18 cellular contexts compared by ENCODE assay signal in genomic region chr16:85529489-85530369, GRCh38.
DNase-seq lines count a peak whose midpoint lies in the region; ATAC-seq and TF ChIP-seq lines count a peak whose summit lies in the region.
"Had no signal": no experiment of that assay in that cellular context is flagged by ENCODE, and none has a peak within 500 bp of the region (broad histone marks: within the 10 kb centered on the region; RNA-seq: fewer than 3 reads in every experiment).

No MANE protein-coding gene starts in this region.

- TF ChIP-seq CTCF in right atrium auricular region (IDR thresholded peaks at IDR 0.05) (no peak), WERI-Rb-1 (IDR thresholded peaks at IDR 0.05; ENCODE audit: low read depth, low read length) (peak; percentile 24; the same call in 1 of the 2 replicates), upper lobe of left lung (IDR thresholded peaks at IDR 0.05) (peak in 1 of 6 experiments; percentile 21)

- no peak for TF ChIP-seq EP300 in upper lobe of left lung (IDR thresholded peaks at IDR 0.05)

- intact Hi-C loops in Right ventricle myocardium inferior (cut with DNase I): no loop called here

- H3K27me3 ChIP-seq in right atrium auricular region (no peaks in the 10 kb centered on the region), WERI-Rb-1 (ENCODE audit: insufficient read depth, low read depth, severe bottlenecking) (no peaks in the 10 kb centered on the region), upper lobe of left lung (no peaks in the 10 kb centered on the region)
- H3K27me3 ChIP-seq: breast epithelium, left lung, MG63 had no signal

- no peaks in the 10 kb centered on the region for H3K36me3 ChIP-seq in right atrium auricular region
- no peaks in the 10 kb centered on the region for H3K36me3 ChIP-seq in WERI-Rb-1
- no peaks in the 10 kb centered on the region for H3K36me3 ChIP-seq in upper lobe of left lung
- H3K36me3 ChIP-seq: breast epithelium, left lung, MG63, thoracic aorta had no signal

- ATAC-seq in Right ventricle myocardium inferior (no peak), left lobe of liver (peak; percentile 1), upper lobe of left lung (ENCODE audit: low FRiP score in 2 of 2) (no peak)
- ATAC-seq in natural killer cell treated with Interleukin-12 subunit alpha and Interleukin-12 subunit beta and Interleukin-15 and Interleukin-18, amount 100 ng/mL, for 72 hours: no peak
- ATAC-seq: esophagus mucosa, left lung had no signal

- H3K27ac ChIP-seq in right atrium auricular region: no peak overlapping the region
- H3K27ac ChIP-seq in WERI-Rb-1: peak overlapping the region; percentile 64
- peak overlapping the region in 3 of 4 donors; percentile 77 to 92 (median 84) for H3K27ac ChIP-seq in upper lobe of left lung
- H3K27ac ChIP-seq: breast epithelium, thoracic aorta had no signal

- H3K4me1 Mint-ChIP-seq in natural killer cell treated with Interleukin-12 subunit alpha and Interleukin-12 subunit beta and Interleukin-15 and Interleukin-18, amount 100 ng/mL, for 72 hours (ENCODE audit: low read depth in 2 of 2): peaks cover 0 to 11% of the 10 kb centered on the region in 2 donors
- H3K4me1 Mint-ChIP-seq: activated naive CD8-positive, alpha-beta T cell treated with anti-CD3 and anti-CD28 coated beads, Interleukin-2, amount 10 ng/mL, durations not matched to agents 7 days and 5 days had no signal

- H3K27me3 Mint-ChIP-seq in natural killer cell treated with Interleukin-12 subunit alpha and Interleukin-12 subunit beta and Interleukin-15 and Interleukin-18, amount 100 ng/mL, for 72 hours: peaks cover 0 to 6% of the 10 kb centered on the region in 2 donors

- TF ChIP-seq POLR2A in upper lobe of left lung (IDR thresholded peaks at IDR 0.05): no peak

- DNase-seq in Right ventricle myocardium inferior (ENCODE audit: missing footprints) (peak; percentile 32), right atrium auricular region (ENCODE audit: low spot score) (no peak), WERI-Rb-1 (no peak), left lobe of liver (ENCODE audit: low spot score) (no peak), upper lobe of left lung (no peak), T-helper 2 cell (no peak), NOMO-1 (lab: John Stamatoyannopoulos, UW; ENCODE audit: unreplicated experiment in 2 of 2) (no peak)
- DNase-seq in natural killer cell treated with Interleukin-12 subunit alpha and Interleukin-12 subunit beta and Interleukin-15 and Interleukin-18, amount 100 ng/mL, for 72 hours (ENCODE audit: low spot score): no peak
- DNase-seq: activated naive CD8-positive, alpha-beta T cell treated with anti-CD3 and anti-CD28 coated beads, Interleukin-2, amount 10 ng/mL, durations not matched to agents 7 days and 5 days; MG63; NCI-H187; NCI-H446; NK-92 treated with Interleukin-12 subunit alpha and Interleukin-12 subunit beta, amount 100 ng/mL, for 24 hours; T-helper 1 cell had no signal

- H3K4me3 Mint-ChIP-seq in natural killer cell treated with Interleukin-12 subunit alpha and Interleukin-12 subunit beta and Interleukin-15 and Interleukin-18, amount 100 ng/mL, for 72 hours: no peak overlapping the region
- H3K4me3 Mint-ChIP-seq: activated naive CD8-positive, alpha-beta T cell treated with anti-CD3 and anti-CD28 coated beads, Interleukin-2, amount 10 ng/mL, durations not matched to agents 7 days and 5 days had no signal

- H3K4me3 ChIP-seq in right atrium auricular region (no peak overlapping the region), WERI-Rb-1 (ENCODE audit: low read depth, low read length) (no peak overlapping the region), upper lobe of left lung (no peak overlapping the region)
- H3K4me3 ChIP-seq: breast epithelium, left lung, MG63, thoracic aorta had no signal

- H3K27ac Mint-ChIP-seq in natural killer cell treated with Interleukin-12 subunit alpha and Interleukin-12 subunit beta and Interleukin-15 and Interleukin-18, amount 100 ng/mL, for 72 hours: no peak overlapping the region
- H3K27ac Mint-ChIP-seq: activated naive CD8-positive, alpha-beta T cell treated with anti-CD3 and anti-CD28 coated beads, Interleukin-2, amount 10 ng/mL, durations not matched to agents 7 days and 5 days had no signal

- 76 to 84% methylated on average over 18 to 20 of the region's 20 CpGs for WGBS in upper lobe of left lung, 2 donors

- no peaks in the 10 kb centered on the region for H3K36me3 Mint-ChIP-seq in natural killer cell treated with Interleukin-12 subunit alpha and Interleukin-12 subunit beta and Interleukin-15 and Interleukin-18, amount 100 ng/mL, for 72 hours
- H3K36me3 Mint-ChIP-seq: activated naive CD8-positive, alpha-beta T cell treated with anti-CD3 and anti-CD28 coated beads, Interleukin-2, amount 10 ng/mL, durations not matched to agents 7 days and 5 days had no signal

- H3K4me1 ChIP-seq in right atrium auricular region: peaks cover 0 to 57% of the 10 kb centered on the region in 2 donors
- peaks cover 15 to 62% (median 43%) of the 10 kb centered on the region in 4 donors for H3K4me1 ChIP-seq in upper lobe of left lung

- H3K9me3 ChIP-seq in right atrium auricular region: no peaks in the 10 kb centered on the region
- no peaks in the 10 kb centered on the region for H3K9me3 ChIP-seq in WERI-Rb-1 (ENCODE audit: severe bottlenecking)
- H3K9me3 ChIP-seq in upper lobe of left lung: no peaks in the 10 kb centered on the region
- H3K9me3 ChIP-seq: breast epithelium, left lung, MG63, thoracic aorta had no signal

- no peaks in the 10 kb centered on the region for H3K9me3 Mint-ChIP-seq in natural killer cell treated with Interleukin-12 subunit alpha and Interleukin-12 subunit beta and Interleukin-15 and Interleukin-18, amount 100 ng/mL, for 72 hours
- H3K9me3 Mint-ChIP-seq: activated naive CD8-positive, alpha-beta T cell treated with anti-CD3 and anti-CD28 coated beads, Interleukin-2, amount 10 ng/mL, durations not matched to agents 7 days and 5 days had no signal

Comparison
In these comparisons a context has a peak if more than half of its experiments do, and no peak if none do; other contexts are left out.
1. H3K27ac ChIP-seq: peak in WERI-Rb-1 (single experiment) and upper lobe of left lung (3 of 4); none in right atrium auricular region (0 of 2).